Comparison of ENCODE assay signal across 22 cellular contexts in the genomic region with DNA sequence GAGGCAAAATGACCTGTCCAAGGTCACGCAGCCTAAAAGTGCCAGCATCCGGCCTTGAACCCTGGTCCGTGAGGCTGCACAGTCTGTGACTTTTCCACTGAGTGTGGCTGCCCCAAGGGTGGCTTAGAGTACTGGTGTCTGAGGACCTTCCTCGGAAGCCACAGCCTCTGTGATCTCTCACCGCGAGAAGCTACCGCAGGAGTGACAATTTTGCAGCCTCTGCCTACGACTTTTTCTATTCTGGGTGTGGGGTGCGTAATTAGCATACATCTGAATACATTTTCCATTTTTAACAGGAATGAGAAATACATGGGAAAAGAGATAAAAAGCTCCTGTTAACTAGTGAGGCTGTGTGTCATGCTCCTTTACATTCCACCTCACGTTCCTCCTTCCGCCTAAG. TPM values are rescaled to one million over a fixed set of nuclear protein-coding genes. Genes with fewer than 3 reads are reported as not detected.
DNase-seq lines count a peak whose midpoint lies in the region; ATAC-seq lines count a peak whose summit lies in the region.
"Had no signal": no experiment of that assay in that cellular context is flagged by ENCODE, and none has a peak within 500 bp of the region (broad histone marks: within the 10 kb centered on the region; RNA-seq: fewer than 3 reads in every experiment).

No MANE protein-coding gene starts in this region.

- no peaks in the 10 kb centered on the region for H3K36me3 Mint-ChIP-seq in activated naive CD4-positive, alpha-beta T cell treated with anti-CD3 and anti-CD28 coated beads, Interleukin-2, amount 10 ng/mL, durations not matched to agents 7 days and 5 days
- H3K36me3 Mint-ChIP-seq: activated naive CD4-positive, alpha-beta T cell treated with anti-CD3 and anti-CD28 coated beads, Interleukin-2, amount 50 U/mL, for 24 hours; brain had no signal

- peaks cover 9% of the 10 kb centered on the region for H3K4me1 Mint-ChIP-seq in activated naive CD4-positive, alpha-beta T cell treated with anti-CD3 and anti-CD28 coated beads, Interleukin-2, amount 10 ng/mL, durations not matched to agents 7 days and 5 days
- peaks cover 16% of the 10 kb centered on the region for H3K4me1 Mint-ChIP-seq in stimulated activated naive CD8-positive, alpha-beta T cell treated with anti-CD3 and anti-CD28 coated beads, Interleukin-15, amount 100 ng/mL, for 72 hours
- H3K4me1 Mint-ChIP-seq: brain had no signal

- H3K27ac Mint-ChIP-seq in activated naive CD4-positive, alpha-beta T cell treated with anti-CD3 and anti-CD28 coated beads, Interleukin-2, amount 10 ng/mL, durations not matched to agents 7 days and 5 days = no peak overlapping the region
- no peak overlapping the region for H3K27ac Mint-ChIP-seq in stimulated activated naive CD8-positive, alpha-beta T cell treated with anti-CD3 and anti-CD28 coated beads, Interleukin-15, amount 100 ng/mL, for 72 hours
- H3K27ac Mint-ChIP-seq: activated naive CD4-positive, alpha-beta T cell treated with anti-CD3 and anti-CD28 coated beads, Interleukin-2, amount 50 U/mL, for 24 hours; CD14-positive monocyte had no signal

- H3K9me3 Mint-ChIP-seq in activated naive CD4-positive, alpha-beta T cell treated with anti-CD3 and anti-CD28 coated beads, Interleukin-2, amount 10 ng/mL, durations not matched to agents 7 days and 5 days = peaks cover 5% of the 10 kb centered on the region
- H3K9me3 Mint-ChIP-seq in stimulated activated naive CD8-positive, alpha-beta T cell treated with anti-CD3 and anti-CD28 coated beads, Interleukin-15, amount 100 ng/mL, for 72 hours = peaks cover 6 to 34% of the 10 kb centered on the region in 2 donors
- H3K9me3 Mint-ChIP-seq: activated naive CD4-positive, alpha-beta T cell treated with anti-CD3 and anti-CD28 coated beads, Interleukin-2, amount 50 U/mL, for 24 hours had no signal

- H3K4me3 Mint-ChIP-seq in activated naive CD4-positive, alpha-beta T cell treated with anti-CD3 and anti-CD28 coated beads, Interleukin-2, amount 10 ng/mL, durations not matched to agents 7 days and 5 days = no peak overlapping the region
- H3K4me3 Mint-ChIP-seq in stimulated activated naive CD8-positive, alpha-beta T cell treated with anti-CD3 and anti-CD28 coated beads, Interleukin-15, amount 100 ng/mL, for 72 hours = no peak overlapping the region
- H3K4me3 Mint-ChIP-seq: activated naive CD4-positive, alpha-beta T cell treated with anti-CD3 and anti-CD28 coated beads, Interleukin-2, amount 50 U/mL, for 24 hours; brain; CD14-positive monocyte had no signal

- H3K27me3 Mint-ChIP-seq in activated naive CD4-positive, alpha-beta T cell treated with anti-CD3 and anti-CD28 coated beads, Interleukin-2, amount 10 ng/mL, durations not matched to agents 7 days and 5 days = peaks cover 66% of the 10 kb centered on the region
- peaks cover 22% of the 10 kb centered on the region for H3K27me3 Mint-ChIP-seq in stimulated activated naive CD8-positive, alpha-beta T cell treated with anti-CD3 and anti-CD28 coated beads, Interleukin-15, amount 100 ng/mL, for 72 hours
- H3K27me3 Mint-ChIP-seq: activated naive CD4-positive, alpha-beta T cell treated with anti-CD3 and anti-CD28 coated beads, Interleukin-2, amount 50 U/mL, for 24 hours had no signal

- peak; percentile 74 for DNase-seq in activated CD8-positive, alpha-beta memory T cell treated with anti-CD3 and anti-CD28 coated beads, Interleukin-2, amount 50 U/mL, for 48 hours
- no peak for DNase-seq in activated CD8-positive, alpha-beta memory T cell treated with anti-CD3 and anti-CD28 coated beads for 24 hours
- DNase-seq in activated naive CD4-positive, alpha-beta T cell treated with anti-CD3 and anti-CD28 coated beads, Interleukin-2, amount 10 ng/mL, durations not matched to agents 7 days and 5 days = peak; percentile 36
- DNase-seq in stimulated activated CD4-positive, alpha-beta T cell treated with anti-CD3 and anti-CD28 coated beads, Interleukin-2, amount 100 ng/mL, for 24 hours = peak; percentile 35 to 57
- peak in 1 of 2 donors; percentile 25 for DNase-seq in stimulated activated naive CD8-positive, alpha-beta T cell treated with anti-CD3 and anti-CD28 coated beads, Interleukin-15, amount 100 ng/mL, for 72 hours
- DNase-seq in mesenteric fat pad (ENCODE audit: low spot score) = no peak
- DNase-seq: activated CD4-positive, CD25-positive, alpha-beta regulatory T cell treated with anti-CD3 and anti-CD28 coated beads, Interleukin-2, amount 50 U/mL, for 72 hours; cortex of kidney; DMS153; GF-D8; mammary epithelial cell; NCI-H1930; T1000 had no signal

- ATAC-seq in stimulated activated naive CD8-positive, alpha-beta T cell treated with anti-CD3 and anti-CD28 coated beads, Interleukin-15, amount 100 ng/mL, for 72 hours = peak; percentile 76
- ATAC-seq in HG03196 (IDR thresholded peaks at IDR 0.05; ENCODE audit: unreplicated experiment) (no peak), HG02571 (IDR thresholded peaks at IDR 0.05; ENCODE audit: unreplicated experiment) (no peak)
- ATAC-seq: A549, HCT116 had no signal

- CTCF ChIA-PET in activated naive CD4-positive, alpha-beta T cell treated with anti-CD3 and anti-CD28 coated beads, Interleukin-2, amount 10 ng/mL, durations not matched to agents 7 days and 5 days (lab: Charles Lee) = interaction anchor here (1.2 kb wide), 1 partner anchor 9 kb away, joined by 3 read pairs; no protein-coding TSS in a partner anchor

RNA-seq across cellular contexts. Expression of a gene that starts 48.4 kb away (rescaled TPM):
- total RNA-seq in mesenteric fat pad = 12.5 TPM
- total RNA-seq: endothelial cell of umbilical vein, fibroblast of villous mesenchyme, mammary epithelial cell had no signal

Comparison
In these comparisons a context has a peak if more than half of its experiments do, and no peak if none do; other contexts are left out.
1. DNase-seq: peak in activated CD8-positive, alpha-beta memory T cell treated with anti-CD3 and anti-CD28 coated beads, Interleukin-2, amount 50 U/mL, for 48 hours (single experiment), activated naive CD4-positive, alpha-beta T cell treated with anti-CD3 and anti-CD28 coated beads, Interleukin-2, amount 10 ng/mL, durations not matched to agents 7 days and 5 days (single experiment) and stimulated activated CD4-positive, alpha-beta T cell treated with anti-CD3 and anti-CD28 coated beads, Interleukin-2, amount 100 ng/mL, for 24 hours (2 of 2); none in activated CD8-positive, alpha-beta memory T cell treated with anti-CD3 and anti-CD28 coated beads for 24 hours (single experiment) and mesenteric fat pad (single experiment).